In genomic region chr6:52663120-52663934, GRCh38 we compare ENCODE assay signal across 8 cellular contexts.
DNase-seq lines count a peak whose midpoint lies in the region; ATAC-seq, FAIRE-seq and TF ChIP-seq lines count a peak whose summit lies in the region.

No MANE protein-coding gene starts in this region.

- ATAC-seq in GM18870 (IDR thresholded peaks at IDR 0.05; ENCODE audit: unreplicated experiment), result peak; percentile 29
- peak; percentile 46 for ATAC-seq in HG03432 (IDR thresholded peaks at IDR 0.05; ENCODE audit: unreplicated experiment)
- ATAC-seq in stimulated activated naive B cell treated with anti-CD40 and anti-IgM and Interleukin-4, amounts not matched to agents 10 μg/mL and 1 μg/mL and 100 μg/mL, for 72 hours (replicated peaks), result peak; percentile 49 to 61

- DNase-seq in AG09309 (ENCODE audit: low read depth), result peak; percentile 45
- peak; percentile 80 for DNase-seq in NCI-H69 (lab: John Stamatoyannopoulos, UW)
- peak; percentile 30 to 61 for DNase-seq in activated CD4-positive, alpha-beta T cell treated with anti-CD3 and anti-CD28 coated beads, Interleukin-2, amount 50 U/mL, for 48 hours
- DNase-seq in middle frontal gyrus (ENCODE audit: extremely low spot score, low spot score), result peak; percentile 51
- DNase-seq in stimulated activated naive B cell treated with anti-CD40 and anti-IgM and Interleukin-4, amounts not matched to agents 10 μg/mL and 1 μg/mL and 100 μg/mL, for 72 hours, result no peak

- H3K9me3 Mint-ChIP-seq in stimulated activated naive B cell treated with anti-CD40 and anti-IgM and Interleukin-4, amounts not matched to agents 10 μg/mL and 1 μg/mL and 100 μg/mL, for 72 hours, result no peaks in the 10 kb centered on the region

- H3K4me3 Mint-ChIP-seq in stimulated activated naive B cell treated with anti-CD40 and anti-IgM and Interleukin-4, amounts not matched to agents 10 μg/mL and 1 μg/mL and 100 μg/mL, for 72 hours, result no peak overlapping the region

- H3K27me3 Mint-ChIP-seq in stimulated activated naive B cell treated with anti-CD40 and anti-IgM and Interleukin-4, amounts not matched to agents 10 μg/mL and 1 μg/mL and 100 μg/mL, for 72 hours, result no peaks in the 10 kb centered on the region

- no peaks in the 10 kb centered on the region for H3K36me3 Mint-ChIP-seq in stimulated activated naive B cell treated with anti-CD40 and anti-IgM and Interleukin-4, amounts not matched to agents 10 μg/mL and 1 μg/mL and 100 μg/mL, for 72 hours

- FAIRE-seq in endometrium (lab: Jason Lieb, UNC), result peak; percentile 93

- peaks cover 9 to 20% of the 10 kb centered on the region in 2 donors for H3K4me1 Mint-ChIP-seq in stimulated activated naive B cell treated with anti-CD40 and anti-IgM and Interleukin-4, amounts not matched to agents 10 μg/mL and 1 μg/mL and 100 μg/mL, for 72 hours

- H3K27ac Mint-ChIP-seq in stimulated activated naive B cell treated with anti-CD40 and anti-IgM and Interleukin-4, amounts not matched to agents 10 μg/mL and 1 μg/mL and 100 μg/mL, for 72 hours, result no peak overlapping the region

- peak; percentile 77 for TF ChIP-seq CTCF in AG09309 (IDR thresholded peaks at IDR 0.05; ENCODE audit: control insufficient read depth, insufficient read depth, low read depth, low read length, missing control alignments)

- H3K4me3 ChIP-seq in AG09309 (ENCODE audit: control insufficient read depth, low read depth, low read length), result peak overlapping the region; percentile 78
